Comparison of ENCODE assay signal across 8 cellular contexts in genomic region chr6:166381733-166382499, GRCh38. TPM values are rescaled to one million over a fixed set of nuclear protein-coding genes. Genes with fewer than 3 reads are reported as not detected.
A peak's percentile ranks its signal among the peaks of the same experiment; 100 is the strongest.
DNase-seq lines count a peak whose midpoint lies in the region; ATAC-seq and TF ChIP-seq lines count a peak whose summit lies in the region.

No MANE protein-coding gene starts in this region.

- H3K27me3 ChIP-seq in ACC112 (ENCODE audit: insufficient read depth, low read length) = no peaks in the 10 kb centered on the region
- H3K27me3 ChIP-seq in dorsolateral prefrontal cortex = no peaks in the 10 kb centered on the region

- no peaks in the 10 kb centered on the region for H3K36me3 ChIP-seq in ACC112 (ENCODE audit: insufficient read depth, low read length)

- peak; percentile 41 for DNase-seq in NCI-H2196 treated with DMSO at 0.1 percent for 48 hours (lab: John Stamatoyannopoulos, UW; ENCODE audit: unreplicated experiment)
- peak; percentile 59 for DNase-seq in activated CD4-positive, alpha-beta T cell treated with anti-CD3 and anti-CD28 coated beads for 4 hours
- peak in 9 of 10 donors; percentile 39 to 76 (median 54) for DNase-seq in dorsolateral prefrontal cortex
- peak; percentile 55 to 63 for DNase-seq in lung microvascular endothelial cell (ENCODE audit: low read depth in 2 of 2)
- peak; percentile 31 for DNase-seq in stimulated activated CD8-positive, alpha-beta memory T cell treated with anti-CD3 and anti-CD28 coated beads, Interleukin-12 subunit alpha, Interleukin-12 subunit beta, amount 100 ng/mL, for 1 hour (ENCODE audit: low read depth)

- no peaks in the 10 kb centered on the region for H3K4me1 ChIP-seq in ACC112 (ENCODE audit: control insufficient read depth, insufficient read depth, low read length, unreplicated experiment)

- H3K79me2 ChIP-seq in ACC112 (ENCODE audit: control insufficient read depth, insufficient read depth, low read length, unreplicated experiment) = no peaks in the 10 kb centered on the region

- peak overlapping the region; percentile 35 for H2AFZ ChIP-seq in ACC112 (ENCODE audit: low read length, unreplicated experiment)

- TF ChIP-seq CTCF in dorsolateral prefrontal cortex (IDR thresholded peaks at IDR 0.05 in 54 of 56, conservative IDR thresholded peaks at IDR 0.05 in 2 of 56; ENCODE audit: low read depth in 1 of 56, partially characterized antibody in 56 of 56) = peak; percentile 48 to 85 (median 72)

- H3K27ac ChIP-seq in ACC112 (ENCODE audit: low read depth, low read length) (no peak overlapping the region), dorsolateral prefrontal cortex (peak overlapping the region in 53 of 59 donors; percentile 28 to 98 (median 94))

- peak overlapping the region; percentile 98 for H3K4me3 ChIP-seq in ACC112 (ENCODE audit: low read depth, low read length)
- H3K4me3 ChIP-seq in dorsolateral prefrontal cortex = peak overlapping the region; percentile 73 to 99 (median 92)

- intact Hi-C loops in dorsolateral prefrontal cortex (cut with DNase I) = loop anchor here (1.0 to 10.0 kb wide), 4 partner anchors 39 to 227 kb away; partner anchors contain the start of gene SFT2D1 (in 1 of the 2)

- ATAC-seq in GM18511 (IDR thresholded peaks at IDR 0.05; ENCODE audit: unreplicated experiment) = peak; percentile 56
- peak; percentile 44 for ATAC-seq in HG03025 (IDR thresholded peaks at IDR 0.05; ENCODE audit: low FRiP score, unreplicated experiment)

RNA-seq across cellular contexts. Expression of gene MPC1, which starts 0.8 kb away (rescaled TPM):
- 100 to 1,000 TPM in 23 of 120 experiments, 10 to 100 TPM in 97; 59.1 to 146 (median 85.0) TPM for total RNA-seq in dorsolateral prefrontal cortex
- total RNA-seq in lung microvascular endothelial cell = 15.3 and 18.1 TPM in 2 replicates

RNA-seq across cellular contexts. Expression of gene SFT2D1, which starts 39.6 kb away (rescaled TPM):
- total RNA-seq in dorsolateral prefrontal cortex = 10 to 100 TPM; 32.7 to 79.7 (median 45.4) TPM
- 19.2 and 19.8 TPM in 2 replicates for total RNA-seq in lung microvascular endothelial cell
